ENCODE assay signal across 17 cellular contexts in genomic region chr4:37533286-37534033, GRCh38.
"Had no signal": no experiment of that assay in that cellular context is flagged by ENCODE, and none has a peak within 500 bp of the region (broad histone marks: within the 10 kb centered on the region; RNA-seq: fewer than 3 reads in every experiment).

No MANE protein-coding gene starts in this region.

- H3K36me3 ChIP-seq: neutrophil, upper lobe of right lung had no signal

- ATAC-seq: body of pancreas; left lobe of liver; natural killer cell; right cardiac atrium; stimulated activated naive CD8-positive, alpha-beta T cell treated with anti-CD3 and anti-CD28 coated beads, Interleukin-15, amount 100 ng/mL, for 72 hours; upper lobe of right lung had no signal

- H3K27me3 ChIP-seq: body of pancreas, neutrophil, testis, upper lobe of right lung had no signal

- DNase-seq: activated CD4-positive, alpha-beta T cell treated with anti-CD3 and anti-CD28 coated beads, Interleukin-2, amount 10 ng/mL, durations not matched to agents 24 days and 14 days; activated CD4-positive, CD25-positive, alpha-beta regulatory T cell; activated naive CD8-positive, alpha-beta T cell treated with anti-CD3 and anti-CD28 coated beads for 36 hours; amygdala; body of pancreas; central memory CD4-positive, alpha-beta T cell; cortex of kidney; effector CD4-positive, alpha-beta T cell; islet precursor cell; natural killer cell; posterior cingulate gyrus; right cardiac atrium; stimulated activated naive CD8-positive, alpha-beta T cell treated with anti-CD3 and anti-CD28 coated beads, Interleukin-15, amount 100 ng/mL, for 72 hours; testis; upper lobe of right lung had no signal

- H3K4me3 ChIP-seq: body of pancreas, testis, upper lobe of right lung had no signal

- H3K27ac ChIP-seq: body of pancreas, neutrophil, testis, upper lobe of right lung had no signal

- H3K4me1 ChIP-seq: testis, upper lobe of right lung had no signal

- H3K9me3 ChIP-seq: body of pancreas, neutrophil, testis, upper lobe of right lung had no signal
